Comparison of ENCODE assay signal across 24 cellular contexts in the genomic region with DNA sequence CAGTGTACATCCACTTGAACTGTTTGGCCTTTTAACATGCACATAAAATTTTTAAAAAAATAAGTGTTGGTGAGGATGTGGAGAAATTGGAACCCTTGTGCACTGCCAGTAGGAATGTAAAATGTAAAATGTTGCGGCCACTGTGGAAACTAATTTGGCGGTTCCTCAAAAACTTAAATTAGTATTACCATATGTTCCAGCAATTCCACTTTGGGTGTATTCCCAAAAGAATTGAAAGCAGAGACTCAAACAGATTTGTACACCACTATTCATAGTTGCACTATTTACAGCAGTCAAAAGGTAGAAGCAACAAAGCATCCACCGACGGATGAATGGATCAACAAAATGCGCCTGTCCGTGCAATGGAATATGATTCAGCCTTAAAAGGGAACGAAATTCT.
"Had no signal": no experiment of that assay in that cellular context is flagged by ENCODE, and none has a peak within 500 bp of the region (broad histone marks: within the 10 kb centered on the region; RNA-seq: fewer than 3 reads in every experiment).

No MANE protein-coding gene starts in this region.

- H3K4me3 Mint-ChIP-seq: activated CD4-positive, alpha-beta T cell treated with anti-CD3 and anti-CD28 coated beads, Interleukin-2, amount 10 ng/mL, durations not matched to agents 24 days and 14 days; activated CD8-positive, alpha-beta T cell treated with anti-CD3 and anti-CD28 coated beads for 36 hours; activated naive CD8-positive, alpha-beta T cell treated with anti-CD3 and anti-CD28 coated beads for 36 hours; activated T-cell treated with anti-CD3 and anti-CD28 coated beads, Interleukin-2, amount 50 U/mL, for 72 hours; activated T-helper 17 cell treated with anti-CD3 and anti-CD28 coated beads, Interleukin-2, amount 50 U/mL, for 72 hours; central memory CD8-positive, alpha-beta T cell had no signal

- ATAC-seq: activated CD8-positive, alpha-beta T cell treated with anti-CD3 and anti-CD28 coated beads for 36 hours; activated T-cell treated with anti-CD3 and anti-CD28 coated beads, Interleukin-2, amount 50 U/mL, for 72 hours; activated T-helper 17 cell treated with anti-CD3 and anti-CD28 coated beads, Interleukin-2, amount 50 U/mL, for 72 hours; K562; Panc1 had no signal

- H3K4me3 ChIP-seq: ascending aorta, cardiac muscle cell, K562, SJCRH30, SK-N-MC had no signal

- H3K27me3 Mint-ChIP-seq: activated CD8-positive, alpha-beta T cell treated with anti-CD3 and anti-CD28 coated beads for 36 hours; activated naive CD8-positive, alpha-beta T cell treated with anti-CD3 and anti-CD28 coated beads for 36 hours; activated T-helper 17 cell treated with anti-CD3 and anti-CD28 coated beads, Interleukin-2, amount 50 U/mL, for 72 hours had no signal

- H3K4me1 Mint-ChIP-seq: activated CD4-positive, alpha-beta T cell treated with anti-CD3 and anti-CD28 coated beads, Interleukin-2, amount 10 ng/mL, durations not matched to agents 24 days and 14 days; activated naive CD8-positive, alpha-beta T cell treated with anti-CD3 and anti-CD28 coated beads for 36 hours; activated T-helper 17 cell treated with anti-CD3 and anti-CD28 coated beads, Interleukin-2, amount 50 U/mL, for 72 hours; central memory CD8-positive, alpha-beta T cell had no signal

- DNase-seq: activated CD4-positive, alpha-beta T cell treated with anti-CD3 and anti-CD28 coated beads, Interleukin-2, amount 10 ng/mL, durations not matched to agents 24 days and 14 days; activated CD4-positive, alpha-beta T cell treated with anti-CD3 and anti-CD28 coated beads, Interleukin-2, amount 50 U/mL, for 4 hours; activated CD8-positive, alpha-beta T cell treated with anti-CD3 and anti-CD28 coated beads for 36 hours; activated effector memory CD4-positive, alpha-beta T cell treated with anti-CD3 and anti-CD28 coated beads, Interleukin-2, amount 50 U/mL, for 16 hours; activated naive CD4-positive, alpha-beta T cell; activated naive CD4-positive, alpha-beta T cell treated with anti-CD3 and anti-CD28 coated beads, Interleukin-2, amount 50 U/mL, for 16 hours; activated naive CD8-positive, alpha-beta T cell treated with anti-CD3 and anti-CD28 coated beads for 36 hours; activated T-cell treated with anti-CD3 and anti-CD28 coated beads, Interleukin-2, amount 50 U/mL, for 1 hour; activated T-cell treated with anti-CD3 and anti-CD28 coated beads, Interleukin-2, amount 50 U/mL, for 72 hours; NCI-H1092 treated with DMSO at 0.1 percent for 48 hours; NCI-H1417 treated with DMSO at 0.1 percent for 48 hours; NCI-H2029; NCI-H2107; NCI-H345; NCI-H524 treated with DMSO at 0.1 percent for 48 hours; T1000 had no signal

- H3K27ac Mint-ChIP-seq: activated CD4-positive, alpha-beta T cell treated with anti-CD3 and anti-CD28 coated beads, Interleukin-2, amount 10 ng/mL, durations not matched to agents 24 days and 14 days; activated CD8-positive, alpha-beta T cell treated with anti-CD3 and anti-CD28 coated beads for 36 hours; activated naive CD8-positive, alpha-beta T cell treated with anti-CD3 and anti-CD28 coated beads for 36 hours; activated T-cell treated with anti-CD3 and anti-CD28 coated beads, Interleukin-2, amount 50 U/mL, for 72 hours; activated T-helper 17 cell treated with anti-CD3 and anti-CD28 coated beads, Interleukin-2, amount 50 U/mL, for 72 hours had no signal

- H3K36me3 Mint-ChIP-seq: activated naive CD8-positive, alpha-beta T cell treated with anti-CD3 and anti-CD28 coated beads for 36 hours had no signal

- H3K9me3 Mint-ChIP-seq: activated CD4-positive, alpha-beta T cell treated with anti-CD3 and anti-CD28 coated beads, Interleukin-2, amount 10 ng/mL, durations not matched to agents 24 days and 14 days; activated CD8-positive, alpha-beta T cell treated with anti-CD3 and anti-CD28 coated beads for 36 hours; activated naive CD8-positive, alpha-beta T cell treated with anti-CD3 and anti-CD28 coated beads for 36 hours; activated T-cell treated with anti-CD3 and anti-CD28 coated beads, Interleukin-2, amount 50 U/mL, for 72 hours; activated T-helper 17 cell treated with anti-CD3 and anti-CD28 coated beads, Interleukin-2, amount 50 U/mL, for 72 hours; central memory CD8-positive, alpha-beta T cell had no signal
